29 cellular contexts compared by ENCODE assay signal in genomic region chr2:147703171-147703570, GRCh38.
"Had no signal": no experiment of that assay in that cellular context is flagged by ENCODE, and none has a peak within 500 bp of the region (broad histone marks: within the 10 kb centered on the region; RNA-seq: fewer than 3 reads in every experiment).

No MANE protein-coding gene starts in this region.

- H3K27ac Mint-ChIP-seq: naive thymus-derived CD4-positive, alpha-beta T cell; natural killer cell; nephron; neural progenitor cell; stimulated activated effector memory CD8-positive, alpha-beta T cell treated with anti-CD3 and anti-CD28 coated beads, Interleukin-12 subunit alpha, Interleukin-12 subunit beta, amount 100 ng/mL, for 72 hours; stimulated activated naive B cell treated with anti-CD40 and anti-IgM and Interleukin-4, amounts not matched to agents 10 μg/mL and 1 μg/mL and 100 μg/mL, for 72 hours; stimulated activated naive CD8-positive, alpha-beta T cell treated with anti-CD3 and anti-CD28 coated beads, Interleukin-15, Interleukin-2, amounts not matched to agents 100 ng/mL and 50 ng/mL, for 24 hours; type B pancreatic cell had no signal

- H3K4me1 ChIP-seq: parathyroid adenoma, prostate gland, right lobe of liver, sigmoid colon, suprapubic skin, testis, tibial artery, transverse colon, upper lobe of right lung, uterus had no signal

- H3K36me3 ChIP-seq: neural progenitor cell, ovary, prostate gland, right lobe of liver, sigmoid colon, suprapubic skin, tibial artery, transverse colon, upper lobe of right lung, uterus had no signal

- H3K27me3 ChIP-seq: neural progenitor cell, ovary, right lobe of liver, sigmoid colon, suprapubic skin, testis, tibial artery, transverse colon, upper lobe of right lung, uterus had no signal

- H3K4me1 Mint-ChIP-seq: natural killer cell; nephron; neural progenitor cell; stimulated activated effector memory CD8-positive, alpha-beta T cell treated with anti-CD3 and anti-CD28 coated beads, Interleukin-12 subunit alpha, Interleukin-12 subunit beta, amount 100 ng/mL, for 72 hours; stimulated activated naive B cell treated with anti-CD40 and anti-IgM and Interleukin-4, amounts not matched to agents 10 μg/mL and 1 μg/mL and 100 μg/mL, for 72 hours had no signal

- H3K4me3 ChIP-seq: neural progenitor cell, ovary, prostate gland, right lobe of liver, sigmoid colon, suprapubic skin, testis, tibial artery, transverse colon, upper lobe of right lung, uterus had no signal

- H3K4me3 Mint-ChIP-seq: naive thymus-derived CD4-positive, alpha-beta T cell; natural killer cell; nephron; neural progenitor cell; stimulated activated effector memory CD8-positive, alpha-beta T cell treated with anti-CD3 and anti-CD28 coated beads, Interleukin-12 subunit alpha, Interleukin-12 subunit beta, amount 100 ng/mL, for 72 hours; stimulated activated naive B cell treated with anti-CD40 and anti-IgM and Interleukin-4, amounts not matched to agents 10 μg/mL and 1 μg/mL and 100 μg/mL, for 72 hours; stimulated activated naive CD8-positive, alpha-beta T cell treated with anti-CD3 and anti-CD28 coated beads, Interleukin-15, Interleukin-2, amounts not matched to agents 100 ng/mL and 50 ng/mL, for 24 hours; type B pancreatic cell had no signal

- H3K36me3 Mint-ChIP-seq: natural killer cell; neural progenitor cell; stimulated activated effector memory CD8-positive, alpha-beta T cell treated with anti-CD3 and anti-CD28 coated beads, Interleukin-12 subunit alpha, Interleukin-12 subunit beta, amount 100 ng/mL, for 72 hours; stimulated activated naive B cell treated with anti-CD40 and anti-IgM and Interleukin-4, amounts not matched to agents 10 μg/mL and 1 μg/mL and 100 μg/mL, for 72 hours; type B pancreatic cell had no signal

- H3K9me3 ChIP-seq: ovary, prostate gland, right lobe of liver, sigmoid colon, suprapubic skin, testis, tibial artery, transverse colon, upper lobe of right lung, uterus had no signal

- ATAC-seq: naive thymus-derived CD4-positive, alpha-beta T cell; natural killer cell; right cardiac atrium; right lobe of liver; stimulated activated effector memory CD8-positive, alpha-beta T cell treated with anti-CD3 and anti-CD28 coated beads, Interleukin-12 subunit alpha, Interleukin-12 subunit beta, amount 100 ng/mL, for 72 hours; stimulated activated naive B cell treated with anti-CD40 and anti-IgM and Interleukin-4, amounts not matched to agents 10 μg/mL and 1 μg/mL and 100 μg/mL, for 72 hours; upper lobe of right lung had no signal

- H3K9ac ChIP-seq: neural progenitor cell, parathyroid adenoma had no signal

- H3K27me3 Mint-ChIP-seq: stimulated activated naive CD8-positive, alpha-beta T cell treated with anti-CD3 and anti-CD28 coated beads, Interleukin-15, Interleukin-2, amounts not matched to agents 100 ng/mL and 50 ng/mL, for 24 hours; type B pancreatic cell had no signal

- H3K9me3 Mint-ChIP-seq: nephron, neural progenitor cell had no signal

- H3K27ac ChIP-seq: neural progenitor cell, ovary, parathyroid adenoma, prostate gland, right lobe of liver, sigmoid colon, suprapubic skin, testis, tibial artery, transverse colon, upper lobe of right lung, uterus had no signal

- DNase-seq: naive thymus-derived CD4-positive, alpha-beta T cell; natural killer cell; occipital lobe; ovary; posterior cingulate gyrus; right cardiac atrium; right lobe of liver; sigmoid colon; small intestine; stimulated activated CD4-positive, alpha-beta T cell treated with anti-CD3 and anti-CD28 coated beads, Interleukin-15, amount 100 ng/mL, for 24 hours; stimulated activated CD4-positive, alpha-beta T cell treated with anti-CD3 and anti-CD28 coated beads, Interleukin-2, amount 100 ng/mL, for 24 hours; stimulated activated CD4-positive, alpha-beta T cell treated with anti-CD3 and anti-CD28 coated beads, Interleukin-2, amount 100 ng/mL, for 48 hours; stimulated activated CD4-positive, alpha-beta T cell treated with anti-CD3 and anti-CD28 coated beads, Interleukin-4, amount 100 ng/mL, for 24 hours; stimulated activated naive B cell treated with anti-CD40 and anti-IgM and Interleukin-4, amounts not matched to agents 10 μg/mL and 1 μg/mL and 100 μg/mL, for 72 hours; stimulated activated naive CD4-positive, alpha-beta T cell treated with Interleukin-2 at 50 U/mL for 16 hours; substantia nigra; testis; tibial artery; transverse colon; upper lobe of right lung; uterus had no signal

- H2AFZ ChIP-seq: neural progenitor cell, parathyroid adenoma had no signal

- H3K79me2 ChIP-seq: parathyroid adenoma had no signal

- H3K4me2 ChIP-seq: neural progenitor cell had no signal
